Comparison of ENCODE assay signal across 10 cellular contexts in genomic region chr11:1854949-1855885, GRCh38. TPM values are rescaled to one million over a fixed set of nuclear protein-coding genes. Genes with fewer than 3 reads are reported as not detected.
DNase-seq lines count a peak whose midpoint lies in the region; ATAC-seq and TF ChIP-seq lines count a peak whose summit lies in the region.
"Had no signal": no experiment of that assay in that cellular context is flagged by ENCODE, and none has a peak within 500 bp of the region (broad histone marks: within the 10 kb centered on the region; RNA-seq: fewer than 3 reads in every experiment).

No MANE protein-coding gene starts in this region.

- H3K4me1 Mint-ChIP-seq in naive thymus-derived CD4-positive, alpha-beta T cell = peaks cover 27 to 59% (median 38%) of the 10 kb centered on the region in 7 donors

- POLR2A ChIA-PET in naive thymus-derived CD4-positive, alpha-beta T cell (lab: Charles Lee) = interaction anchor here (1.0 to 7.1 kb wide), 5 partner anchors 9 to 63 kb away, joined by 3 to 91 read pairs (median 5); partner anchors contain the start of gene PRR33

- peak overlapping the region; percentile 16 to 100 (median 95) for H3K4me3 Mint-ChIP-seq in naive thymus-derived CD4-positive, alpha-beta T cell

- ATAC-seq in GM18499 (IDR thresholded peaks at IDR 0.05; ENCODE audit: insufficient read depth, unreplicated experiment) = peak; percentile 25
- peak; percentile 34 for ATAC-seq in GM21619 (IDR thresholded peaks at IDR 0.05; ENCODE audit: unreplicated experiment)
- no peak for ATAC-seq in naive thymus-derived CD4-positive, alpha-beta T cell
- ATAC-seq in GM18519 (IDR thresholded peaks at IDR 0.05; ENCODE audit: low FRiP score, unreplicated experiment) = no peak
- ATAC-seq: HCT116 had no signal

- no peak for TF ChIP-seq CTCF in OCI-LY3 (IDR thresholded peaks at IDR 0.05; ENCODE audit: low read depth, low read length)

- H3K9me3 Mint-ChIP-seq in naive thymus-derived CD4-positive, alpha-beta T cell = no peaks in the 10 kb centered on the region

- H3K4me3 ChIP-seq in OCI-LY3 (ENCODE audit: low read length) = peak overlapping the region; percentile 95
- H3K4me3 ChIP-seq in naive thymus-derived CD4-positive, alpha-beta T cell (ENCODE audit: low read length) = peak overlapping the region; percentile 94

- H3K27me3 ChIP-seq in OCI-LY3 (ENCODE audit: low read depth, low read length) = no peaks in the 10 kb centered on the region
- H3K27me3 ChIP-seq in naive thymus-derived CD4-positive, alpha-beta T cell (ENCODE audit: control insufficient read depth in 2 of 2, insufficient read depth in 2 of 2, low read length in 2 of 2) = no peaks in the 10 kb centered on the region

- peak overlapping the region in 5 of 9 donors; percentile 18 to 75 (median 47) for H3K27ac Mint-ChIP-seq in naive thymus-derived CD4-positive, alpha-beta T cell

- no peak overlapping the region for H2AFZ ChIP-seq in OCI-LY3 (ENCODE audit: low read depth, low read length)

- H4K20me1 ChIP-seq in OCI-LY3 (ENCODE audit: insufficient read depth, low read length) = peaks cover 61% of the 10 kb centered on the region

- peak overlapping the region; percentile 97 for H3K27ac ChIP-seq in OCI-LY3 (ENCODE audit: low read length)
- peak overlapping the region; percentile 80 for H3K27ac ChIP-seq in naive thymus-derived CD4-positive, alpha-beta T cell (ENCODE audit: low read depth, low read length)

- peaks cover 4% of the 10 kb centered on the region; the same call in 1 of the 2 replicates for H3K9me3 ChIP-seq in OCI-LY3 (ENCODE audit: insufficient read depth, low read length)
- H3K9me3 ChIP-seq in naive thymus-derived CD4-positive, alpha-beta T cell (ENCODE audit: control insufficient read depth in 2 of 3, low read length in 3 of 3) = no peaks in the 10 kb centered on the region

- peak overlapping the region; percentile 79 for H3K4me2 ChIP-seq in OCI-LY3 (ENCODE audit: low read length)

- CTCF ChIA-PET in naive thymus-derived CD4-positive, alpha-beta T cell (lab: Charles Lee) = interaction anchor here (0.5 to 1.5 kb wide), 4 partner anchors 29 to 161 kb away, joined by 3 to 4 read pairs (median 3); no protein-coding TSS in a partner anchor

- peaks cover 46% of the 10 kb centered on the region for H3K36me3 ChIP-seq in OCI-LY3 (replicated peaks; ENCODE audit: low read depth, low read length)
- peaks cover 0 to 28% (median 0%) of the 10 kb centered on the region in 3 experiments for H3K36me3 ChIP-seq in naive thymus-derived CD4-positive, alpha-beta T cell (ENCODE audit: control insufficient read depth in 2 of 3, insufficient read depth in 3 of 3, low read length in 3 of 3)

- intact Hi-C loops in naive thymus-derived CD4-positive, alpha-beta T cell (cut with micrococcal nuclease) = loop anchor here (5.0 to 10.0 kb wide), 4 partner anchors 62 to 1040 kb away; partner anchors contain the start of genes CTSD (in 2 of the 2), TNNT3 (in 2 of the 2) and DUSP8 (in 1 of the 2)

- peaks cover 0 to 4% (median 0%) of the 10 kb centered on the region in 5 donors for H3K27me3 Mint-ChIP-seq in naive thymus-derived CD4-positive, alpha-beta T cell

- H3K36me3 Mint-ChIP-seq in naive thymus-derived CD4-positive, alpha-beta T cell = peaks cover 0 to 16% (median 0%) of the 10 kb centered on the region in 5 donors

- peak overlapping the region; percentile 95 for H3K9ac ChIP-seq in OCI-LY3 (ENCODE audit: low read length)

- peaks cover 89% of the 10 kb centered on the region for H3K79me2 ChIP-seq in OCI-LY3 (ENCODE audit: low read length)

- peaks cover 62% of the 10 kb centered on the region for H3K4me1 ChIP-seq in OCI-LY3 (ENCODE audit: low read length)
- H3K4me1 ChIP-seq in naive thymus-derived CD4-positive, alpha-beta T cell (ENCODE audit: control insufficient read depth in 2 of 2, insufficient read depth in 2 of 2, low read length in 2 of 2) = peaks cover 42 to 58% of the 10 kb centered on the region in 2 donors

- DNase-seq in naive thymus-derived CD4-positive, alpha-beta T cell = peak in 1 of 9 donors; percentile 68
- DNase-seq in H4 (ENCODE audit: low spot score) (no peak), T-helper 9 cell (no peak), NCI-H2227 treated with DMSO at 0.1 percent for 48 hours (lab: John Stamatoyannopoulos, UW) (no peak)

RNA-seq across cellular contexts. Expression of gene LSP1, which starts 2.3 kb away (rescaled TPM):
- 100 to 1,000 TPM; 248 to 578 (median 289) TPM for total RNA-seq in naive thymus-derived CD4-positive, alpha-beta T cell
- 100 to 1,000 TPM; 295 to 394 TPM for polyA plus RNA-seq in naive thymus-derived CD4-positive, alpha-beta T cell
- 3.3 TPM in 2 replicates for total RNA-seq in H4 (2014; rRNA removed; shearing (Covaris generic))

RNA-seq across cellular contexts. Expression of gene TNNI2, which starts 16.4 kb away (rescaled TPM):
- 1 to 10 TPM in 1 of 5 experiments, under 1 TPM in 1, not detected in 3; 0.61 to 8.8 TPM for total RNA-seq in naive thymus-derived CD4-positive, alpha-beta T cell
- polyA plus RNA-seq in naive thymus-derived CD4-positive, alpha-beta T cell = under 1 TPM in 1 of 2 donors, not detected in 1; 0.46 TPM
- total RNA-seq in H4 (2014; rRNA removed; shearing (Covaris generic)) = not detected in 2 replicates

RNA-seq across cellular contexts. Expression of gene SYT8, which starts 20.4 kb away (rescaled TPM):
- not detected for total RNA-seq in naive thymus-derived CD4-positive, alpha-beta T cell
- polyA plus RNA-seq in naive thymus-derived CD4-positive, alpha-beta T cell = not detected
- total RNA-seq in H4 (2014; rRNA removed; shearing (Covaris generic)) = not detected in 2 replicates
- total RNA-seq: activated CD8-positive, alpha-beta memory T cell treated with anti-CD3 and anti-CD28 coated beads for 36 hours had no signal

RNA-seq across cellular contexts. Expression of gene PRR33, which starts 36.5 kb away (rescaled TPM):
- under 1 TPM in 2 of 5 experiments, not detected in 3; 0.07 to 0.10 TPM for total RNA-seq in naive thymus-derived CD4-positive, alpha-beta T cell
- under 1 TPM in 1 of 2 donors, not detected in 1; 0.17 TPM for polyA plus RNA-seq in naive thymus-derived CD4-positive, alpha-beta T cell
- not detected in 2 replicates for total RNA-seq in H4 (2014; rRNA removed; shearing (Covaris generic))

Comparison
In these comparisons a context has a peak if more than half of its experiments do, and no peak if none do; other contexts are left out.
1. ATAC-seq: peak in GM18499 (single experiment) and GM21619 (single experiment); none in naive thymus-derived CD4-positive, alpha-beta T cell (single experiment) and GM18519 (single experiment).
2. RNA of gene LSP1, which starts 2.3 kb away (total RNA-seq): 248 to 578 TPM in naive thymus-derived CD4-positive, alpha-beta T cell; 3.3 TPM in H4; every median in the first group is over 10 times any median in the second.